8 cellular contexts compared by ENCODE assay signal in genomic region chr6:52552278-52552643, GRCh38. TPM values are rescaled to one million over a fixed set of nuclear protein-coding genes. Genes with fewer than 3 reads are reported as not detected.
DNase-seq lines count a peak whose midpoint lies in the region; ATAC-seq and TF ChIP-seq lines count a peak whose summit lies in the region.

No MANE protein-coding gene starts in this region.

- H3F3A ChIP-seq in GM23338 (replicated peaks; ENCODE audit: low read depth) = 0 out of 2 replicates have a peak, but pooled peaks cover 11% of the 10 kb centered on the region

- peaks cover 37% of the 10 kb centered on the region for H3K4me1 Mint-ChIP-seq in GM23338
- H3K4me1 Mint-ChIP-seq in activated naive CD8-positive, alpha-beta T cell treated with anti-CD3 and anti-CD28 coated beads, Interleukin-2, amount 50 U/mL, for 24 hours = peaks cover 2% of the 10 kb centered on the region

- POLR2A ChIA-PET in HEK293T (lab: Yijun Ruan, JAX) = interaction anchor here (1.1 to 1.2 kb wide), 2 partner anchors 24 to 53 kb away, joined by 3 read pairs; no protein-coding TSS in a partner anchor

- TF ChIP-seq CTCF in GM13977 (IDR thresholded peaks at IDR 0.05; ENCODE audit: extremely low read depth, insufficient read depth, missing control alignments) (no peak), GM23338 (conservative IDR thresholded peaks at IDR 0.05; ENCODE audit: low read depth in 2 of 2) (no peak), heart right ventricle (IDR thresholded peaks at IDR 0.05) (no peak), tibial artery (IDR thresholded peaks at IDR 0.05) (no peak)

- H2AFZ ChIP-seq in GM23338 = no peak overlapping the region

- intact Hi-C loops in heart right ventricle (cut with DNase I) (no loop called here), tibial artery (cut with DNase I; ENCODE audit: low total_unique reads) (no loop called here)

- WGBS in heart right ventricle, 2 donors = 29 to 45% methylated on average over 6 of the region's 6 CpGs

- no peaks in the 10 kb centered on the region for H3K9me2 ChIP-seq in GM23338 (ENCODE audit: insufficient read depth)

- in situ Hi-C loops in GM13977 (cut with MboI; ENCODE audit: low pct_unique_long_range_greater_than_20kb, low sequenced_read_pairs, unreplicated experiment) = no loop called here

- H3K36me3 Mint-ChIP-seq in GM23338 (ENCODE audit: low read depth) = no peaks in the 10 kb centered on the region
- H3K36me3 Mint-ChIP-seq in activated naive CD8-positive, alpha-beta T cell treated with anti-CD3 and anti-CD28 coated beads, Interleukin-2, amount 50 U/mL, for 24 hours (ENCODE audit: low read depth) = no peaks in the 10 kb centered on the region

- peaks cover 70% of the 10 kb centered on the region for H3K79me2 ChIP-seq in GM23338 (replicated peaks; ENCODE audit: insufficient read depth)

- H4K20me1 ChIP-seq in GM23338 (replicated peaks; ENCODE audit: insufficient read depth) = peaks cover 3% of the 10 kb centered on the region

- H3K9me3 Mint-ChIP-seq in GM23338 = no peaks in the 10 kb centered on the region
- no peaks in the 10 kb centered on the region for H3K9me3 Mint-ChIP-seq in activated naive CD8-positive, alpha-beta T cell treated with anti-CD3 and anti-CD28 coated beads, Interleukin-2, amount 50 U/mL, for 24 hours

- no peaks in the 10 kb centered on the region for H3K27me3 ChIP-seq in GM23338 (ENCODE audit: insufficient read depth)
- no peaks in the 10 kb centered on the region for H3K27me3 ChIP-seq in heart right ventricle
- H3K27me3 ChIP-seq in tibial artery = no peaks in the 10 kb centered on the region

- DNase-seq in GM13977 (ENCODE audit: low spot score) (peak; percentile 37), GM23338 (ENCODE audit: low spot score) (no peak), NCI-H146 (lab: John Stamatoyannopoulos, UW) (peak; percentile 75), heart right ventricle (no peak), tibial artery (no peak), HEK293T (ENCODE audit: extremely low spot score) (no peak), KG1 (lab: John Stamatoyannopoulos, UW) (no peak)
- no peak for DNase-seq in activated naive CD8-positive, alpha-beta T cell treated with anti-CD3 and anti-CD28 coated beads, Interleukin-2, amount 50 U/mL, for 24 hours

- no peaks in the 10 kb centered on the region for H3K27me3 Mint-ChIP-seq in GM23338 (ENCODE audit: insufficient read depth, low read depth, poor library complexity)
- H3K27me3 Mint-ChIP-seq in activated naive CD8-positive, alpha-beta T cell treated with anti-CD3 and anti-CD28 coated beads, Interleukin-2, amount 50 U/mL, for 24 hours = no peaks in the 10 kb centered on the region

- ATAC-seq in GM23338 (peak; percentile 37), heart right ventricle (peak in 4 of 8 donors; percentile 7 to 22 (median 16))
- ATAC-seq in activated naive CD8-positive, alpha-beta T cell treated with anti-CD3 and anti-CD28 coated beads, Interleukin-2, amount 50 U/mL, for 24 hours = no peak

- peak overlapping the region; percentile 45; the same call in 2 of the 3 replicates for H3K4me3 Mint-ChIP-seq in GM23338
- H3K4me3 Mint-ChIP-seq in activated naive CD8-positive, alpha-beta T cell treated with anti-CD3 and anti-CD28 coated beads, Interleukin-2, amount 50 U/mL, for 24 hours = no peak overlapping the region

- CTCF ChIA-PET in HEK293T (lab: Yijun Ruan, JAX) = interaction anchor here (0.6 kb wide), 1 partner anchor 89 kb away, joined by 4 read pairs; no protein-coding TSS in a partner anchor

- no peaks in the 10 kb centered on the region for H3K9me3 ChIP-seq in heart right ventricle
- H3K9me3 ChIP-seq in tibial artery = no peaks in the 10 kb centered on the region

- H3K27ac Mint-ChIP-seq in GM23338 = 0 out of 2 replicates have a peak overlapping the region, but pooled peaks have one; percentile 72
- H3K27ac Mint-ChIP-seq in activated naive CD8-positive, alpha-beta T cell treated with anti-CD3 and anti-CD28 coated beads, Interleukin-2, amount 50 U/mL, for 24 hours = no peak overlapping the region

- H3K4me2 ChIP-seq in GM23338 = peak overlapping the region; percentile 69

- H3K4me1 ChIP-seq in GM23338 (ENCODE audit: insufficient read depth) = peaks cover 26% of the 10 kb centered on the region
- peaks cover 19 to 76% (median 63%) of the 10 kb centered on the region in 9 donors for H3K4me1 ChIP-seq in heart right ventricle
- peaks cover 0 to 96% (median 84%) of the 10 kb centered on the region in 4 donors for H3K4me1 ChIP-seq in tibial artery

- H3K36me3 ChIP-seq in GM23338 (ENCODE audit: insufficient read depth) = no peaks in the 10 kb centered on the region
- H3K36me3 ChIP-seq in heart right ventricle = no peaks in the 10 kb centered on the region
- no peaks in the 10 kb centered on the region for H3K36me3 ChIP-seq in tibial artery

- H3K4me3 ChIP-seq in GM23338 = no peak overlapping the region; the same call in 1 of the 2 replicates
- peak overlapping the region in 4 of 10 donors; percentile 6 to 14 (median 8) for H3K4me3 ChIP-seq in heart right ventricle
- H3K4me3 ChIP-seq in tibial artery = peak overlapping the region in 1 of 2 donors; percentile 3

- H3K27ac ChIP-seq in GM23338 (ENCODE audit: low read depth) (peak overlapping the region; percentile 80), heart right ventricle (peak overlapping the region in 9 of 10 donors; percentile 37 to 81 (median 56)), tibial artery (peak overlapping the region; percentile 74 to 86)

TF ChIP-seq in GM23338, 12 proteins besides CTCF, POLR2A, EP300 and RAD21 (continues in another document):
- TF ChIP-seq REST (IDR thresholded peaks at IDR 0.05; ENCODE audit: unreplicated experiment) (no peak), EZH2phosphoT487 (IDR thresholded peaks at IDR 0.05; ENCODE audit: unreplicated experiment) (no peak), POLR2AphosphoS5 (IDR thresholded peaks at IDR 0.05; ENCODE audit: low read depth) (no peak), NANOG (IDR thresholded peaks at IDR 0.05; ENCODE audit: borderline replicate concordance) (no peak)

TF ChIP-seq in HEK293T, 16 proteins besides CTCF, POLR2A, EP300 and RAD21:
- TF ChIP-seq BHLHE40 (IDR thresholded peaks at IDR 0.05; ENCODE audit: borderline replicate concordance) (no peak), LEF1 (IDR thresholded peaks at IDR 0.05; ENCODE audit: borderline replicate concordance) (no peak), ZNF384 (IDR thresholded peaks at IDR 0.05) (no peak), ELF4 (IDR thresholded peaks at IDR 0.05) (no peak), CTBP1 (IDR thresholded peaks at IDR 0.05; ENCODE audit: borderline replicate concordance) (no peak), L3MBTL2 (conservative IDR thresholded peaks at IDR 0.05) (no peak), FOXK2 (IDR thresholded peaks at IDR 0.05) (no peak), ARNT (IDR thresholded peaks at IDR 0.05) (no peak), FOXA1 (IDR thresholded peaks at IDR 0.05) (no peak), PKNOX1 (IDR thresholded peaks at IDR 0.05) (no peak), HDGF (IDR thresholded peaks at IDR 0.05; ENCODE audit: borderline replicate concordance) (no peak), TARDBP (IDR thresholded peaks at IDR 0.05) (no peak), SUZ12 (IDR thresholded peaks at IDR 0.05) (no peak), NFRKB (IDR thresholded peaks at IDR 0.05) (no peak)
TF ChIP-seq in HEK293T: peak in this region for 0.

RNA-seq across cellular contexts. Expression of gene TRAM2, which starts 24.6 kb away (rescaled TPM):
- total RNA-seq in GM23338 (2014; rRNA removed; shearing (Covaris generic)) = 12.4 and 14.0 TPM in 2 replicates
- polyA plus RNA-seq in GM23338 (2016; fragmentation: Nextera tagmentation; extraction: Ambion mirVana) (3.9 and 4.0 TPM in 2 replicates), heart right ventricle (1 to 10 TPM; 5.0 to 7.2 TPM)
- 10 to 100 TPM in 7 of 10 donors, 1 to 10 TPM in 3; 7.9 to 17.3 (median 11.0) TPM for total RNA-seq in heart right ventricle

Comparison
In these comparisons a context has a peak if more than half of its experiments do, and no peak if none do; other contexts are left out.
1. DNase-seq: peak in GM13977 (single experiment) and NCI-H146 (single experiment); none in GM23338 (single experiment), heart right ventricle (0 of 2), tibial artery (0 of 2), HEK293T (single experiment), activated naive CD8-positive, alpha-beta T cell treated with anti-CD3 and anti-CD28 coated beads, Interleukin-2, amount 50 U/mL, for 24 hours (single experiment) and KG1 (single experiment).
2. Peak in every context shown above with its lines, with median percentiles within 50 percentile points of each other: H3K27ac ChIP-seq.